ENCODE assay signal across 1 cellular context in the genomic region with DNA sequence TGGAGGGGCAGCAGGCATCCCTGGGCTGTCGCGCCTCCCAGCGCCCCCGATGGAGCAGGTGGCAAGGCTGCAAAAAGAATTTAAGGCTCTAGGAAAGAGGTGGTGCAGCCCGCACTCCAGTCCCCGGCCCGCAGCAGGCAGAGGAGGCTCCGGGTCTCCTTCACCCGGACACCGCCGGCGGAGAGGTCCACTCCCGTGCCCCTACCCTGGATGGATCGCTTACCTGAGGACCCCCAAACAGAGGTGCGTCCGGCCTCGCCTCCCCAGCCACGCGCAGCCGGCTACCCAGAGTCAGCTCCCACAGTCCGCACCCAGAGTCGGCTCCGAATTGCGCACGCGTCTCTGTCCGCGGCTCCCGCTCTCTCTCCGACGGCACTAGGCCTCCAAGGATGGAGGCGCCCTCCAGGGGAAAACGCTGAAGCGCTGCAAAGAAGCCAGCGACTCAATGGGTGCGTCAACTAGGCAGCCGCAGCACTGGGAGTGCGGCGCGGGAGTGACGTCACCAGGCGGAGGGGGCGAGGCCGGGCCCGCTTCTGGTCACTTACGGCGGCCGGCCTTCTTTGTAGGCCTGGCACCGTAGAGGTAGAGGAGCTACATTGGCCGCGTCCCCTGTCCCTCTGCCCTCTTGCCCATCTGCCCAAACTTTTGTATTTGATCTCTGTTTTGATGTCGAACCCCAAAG.
TF ChIP-seq lines count a peak whose summit lies in the region.

A gene with protein sequence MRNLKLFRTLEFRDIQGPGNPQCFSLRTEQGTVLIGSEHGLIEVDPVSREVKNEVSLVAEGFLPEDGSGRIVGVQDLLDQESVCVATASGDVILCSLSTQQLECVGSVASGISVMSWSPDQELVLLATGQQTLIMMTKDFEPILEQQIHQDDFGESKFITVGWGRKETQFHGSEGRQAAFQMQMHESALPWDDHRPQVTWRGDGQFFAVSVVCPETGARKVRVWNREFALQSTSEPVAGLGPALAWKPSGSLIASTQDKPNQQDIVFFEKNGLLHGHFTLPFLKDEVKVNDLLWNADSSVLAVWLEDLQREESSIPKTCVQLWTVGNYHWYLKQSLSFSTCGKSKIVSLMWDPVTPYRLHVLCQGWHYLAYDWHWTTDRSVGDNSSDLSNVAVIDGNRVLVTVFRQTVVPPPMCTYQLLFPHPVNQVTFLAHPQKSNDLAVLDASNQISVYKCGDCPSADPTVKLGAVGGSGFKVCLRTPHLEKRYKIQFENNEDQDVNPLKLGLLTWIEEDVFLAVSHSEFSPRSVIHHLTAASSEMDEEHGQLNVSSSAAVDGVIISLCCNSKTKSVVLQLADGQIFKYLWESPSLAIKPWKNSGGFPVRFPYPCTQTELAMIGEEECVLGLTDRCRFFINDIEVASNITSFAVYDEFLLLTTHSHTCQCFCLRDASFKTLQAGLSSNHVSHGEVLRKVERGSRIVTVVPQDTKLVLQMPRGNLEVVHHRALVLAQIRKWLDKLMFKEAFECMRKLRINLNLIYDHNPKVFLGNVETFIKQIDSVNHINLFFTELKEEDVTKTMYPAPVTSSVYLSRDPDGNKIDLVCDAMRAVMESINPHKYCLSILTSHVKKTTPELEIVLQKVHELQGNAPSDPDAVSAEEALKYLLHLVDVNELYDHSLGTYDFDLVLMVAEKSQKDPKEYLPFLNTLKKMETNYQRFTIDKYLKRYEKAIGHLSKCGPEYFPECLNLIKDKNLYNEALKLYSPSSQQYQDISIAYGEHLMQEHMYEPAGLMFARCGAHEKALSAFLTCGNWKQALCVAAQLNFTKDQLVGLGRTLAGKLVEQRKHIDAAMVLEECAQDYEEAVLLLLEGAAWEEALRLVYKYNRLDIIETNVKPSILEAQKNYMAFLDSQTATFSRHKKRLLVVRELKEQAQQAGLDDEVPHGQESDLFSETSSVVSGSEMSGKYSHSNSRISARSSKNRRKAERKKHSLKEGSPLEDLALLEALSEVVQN (N-terminal part only) (minus strand): TSS at position 484 of the 682 bp plus-strand sequence. CDS start 2,978 bp downstream, outside the sequence.

TF ChIP-seq in K562, 482 proteins besides CTCF, POLR2A, EP300 and RAD21 (continued from another document and continues in another):
- TF ChIP-seq, protein P1, sequence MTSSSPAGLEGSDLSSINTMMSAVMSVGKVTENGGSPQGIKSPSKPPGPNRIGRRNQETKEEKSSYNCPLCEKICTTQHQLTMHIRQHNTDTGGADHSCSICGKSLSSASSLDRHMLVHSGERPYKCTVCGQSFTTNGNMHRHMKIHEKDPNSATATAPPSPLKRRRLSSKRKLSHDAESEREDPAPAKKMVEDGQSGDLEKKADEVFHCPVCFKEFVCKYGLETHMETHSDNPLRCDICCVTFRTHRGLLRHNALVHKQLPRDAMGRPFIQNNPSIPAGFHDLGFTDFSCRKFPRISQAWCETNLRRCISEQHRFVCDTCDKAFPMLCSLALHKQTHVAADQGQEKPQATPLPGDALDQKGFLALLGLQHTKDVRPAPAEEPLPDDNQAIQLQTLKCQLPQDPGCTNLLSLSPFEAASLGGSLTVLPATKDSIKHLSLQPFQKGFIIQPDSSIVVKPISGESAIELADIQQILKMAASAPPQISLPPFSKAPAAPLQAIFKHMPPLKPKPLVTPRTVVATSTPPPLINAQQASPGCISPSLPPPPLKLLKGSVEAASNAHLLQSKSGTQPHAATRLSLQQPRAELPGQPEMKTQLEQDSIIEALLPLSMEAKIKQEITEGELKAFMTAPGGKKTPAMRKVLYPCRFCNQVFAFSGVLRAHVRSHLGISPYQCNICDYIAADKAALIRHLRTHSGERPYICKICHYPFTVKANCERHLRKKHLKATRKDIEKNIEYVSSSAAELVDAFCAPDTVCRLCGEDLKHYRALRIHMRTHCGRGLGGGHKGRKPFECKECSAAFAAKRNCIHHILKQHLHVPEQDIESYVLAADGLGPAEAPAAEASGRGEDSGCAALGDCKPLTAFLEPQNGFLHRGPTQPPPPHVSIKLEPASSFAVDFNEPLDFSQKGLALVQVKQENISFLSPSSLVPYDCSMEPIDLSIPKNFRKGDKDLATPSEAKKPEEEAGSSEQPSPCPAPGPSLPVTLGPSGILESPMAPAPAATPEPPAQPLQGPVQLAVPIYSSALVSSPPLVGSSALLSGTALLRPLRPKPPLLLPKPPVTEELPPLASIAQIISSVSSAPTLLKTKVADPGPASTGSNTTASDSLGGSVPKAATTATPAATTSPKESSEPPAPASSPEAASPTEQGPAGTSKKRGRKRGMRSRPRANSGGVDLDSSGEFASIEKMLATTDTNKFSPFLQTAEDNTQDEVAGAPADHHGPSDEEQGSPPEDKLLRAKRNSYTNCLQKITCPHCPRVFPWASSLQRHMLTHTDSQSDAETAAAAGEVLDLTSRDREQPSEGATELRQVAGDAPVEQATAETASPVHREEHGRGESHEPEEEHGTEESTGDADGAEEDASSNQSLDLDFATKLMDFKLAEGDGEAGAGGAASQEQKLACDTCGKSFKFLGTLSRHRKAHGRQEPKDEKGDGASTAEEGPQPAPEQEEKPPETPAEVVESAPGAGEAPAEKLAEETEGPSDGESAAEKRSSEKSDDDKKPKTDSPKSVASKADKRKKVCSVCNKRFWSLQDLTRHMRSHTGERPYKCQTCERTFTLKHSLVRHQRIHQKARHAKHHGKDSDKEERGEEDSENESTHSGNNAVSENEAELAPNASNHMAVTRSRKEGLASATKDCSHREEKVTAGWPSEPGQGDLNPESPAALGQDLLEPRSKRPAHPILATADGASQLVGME (CRISPR knock-in tag; IDR thresholded peaks at IDR 0.05): peak; percentile 91; the same call in 1 of the 2 replicates
- TF ChIP-seq, protein P2, sequence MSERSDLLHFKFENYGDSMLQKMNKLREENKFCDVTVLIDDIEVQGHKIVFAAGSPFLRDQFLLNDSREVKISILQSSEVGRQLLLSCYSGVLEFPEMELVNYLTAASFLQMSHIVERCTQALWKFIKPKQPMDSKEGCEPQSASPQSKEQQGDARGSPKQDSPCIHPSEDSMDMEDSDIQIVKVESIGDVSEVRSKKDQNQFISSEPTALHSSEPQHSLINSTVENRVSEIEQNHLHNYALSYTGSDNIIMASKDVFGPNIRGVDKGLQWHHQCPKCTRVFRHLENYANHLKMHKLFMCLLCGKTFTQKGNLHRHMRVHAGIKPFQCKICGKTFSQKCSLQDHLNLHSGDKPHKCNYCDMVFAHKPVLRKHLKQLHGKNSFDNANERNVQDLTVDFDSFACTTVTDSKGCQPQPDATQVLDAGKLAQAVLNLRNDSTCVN (CRISPR knock-in tag; IDR thresholded peaks at IDR 0.05): 0 out of 2 replicates have a peak, but pooled peaks have one; percentile 4
- TF ChIP-seq RNF2 (IDR thresholded peaks at IDR 0.05): peak; percentile 71; the same call in 1 of the 2 replicates
- peak in 1 of 2 experiments; percentile 61; a peak in 1 of 4 replicates for TF ChIP-seq CSDE1 (IDR thresholded peaks at IDR 0.05)
- peak; percentile 89 for TF ChIP-seq SETDB1 (IDR thresholded peaks at IDR 0.05; ENCODE audit: low read length)
- TF ChIP-seq, protein P3, sequence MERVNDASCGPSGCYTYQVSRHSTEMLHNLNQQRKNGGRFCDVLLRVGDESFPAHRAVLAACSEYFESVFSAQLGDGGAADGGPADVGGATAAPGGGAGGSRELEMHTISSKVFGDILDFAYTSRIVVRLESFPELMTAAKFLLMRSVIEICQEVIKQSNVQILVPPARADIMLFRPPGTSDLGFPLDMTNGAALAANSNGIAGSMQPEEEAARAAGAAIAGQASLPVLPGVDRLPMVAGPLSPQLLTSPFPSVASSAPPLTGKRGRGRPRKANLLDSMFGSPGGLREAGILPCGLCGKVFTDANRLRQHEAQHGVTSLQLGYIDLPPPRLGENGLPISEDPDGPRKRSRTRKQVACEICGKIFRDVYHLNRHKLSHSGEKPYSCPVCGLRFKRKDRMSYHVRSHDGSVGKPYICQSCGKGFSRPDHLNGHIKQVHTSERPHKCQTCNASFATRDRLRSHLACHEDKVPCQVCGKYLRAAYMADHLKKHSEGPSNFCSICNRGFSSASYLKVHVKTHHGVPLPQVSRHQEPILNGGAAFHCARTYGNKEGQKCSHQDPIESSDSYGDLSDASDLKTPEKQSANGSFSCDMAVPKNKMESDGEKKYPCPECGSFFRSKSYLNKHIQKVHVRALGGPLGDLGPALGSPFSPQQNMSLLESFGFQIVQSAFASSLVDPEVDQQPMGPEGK (CRISPR knock-in tag; IDR thresholded peaks at IDR 0.05; ENCODE audit: borderline replicate concordance): no peak
- TF ChIP-seq CTBP1 (IDR thresholded peaks at IDR 0.05; ENCODE audit: borderline replicate concordance): peak; percentile 94
- 0 out of 2 replicates have a peak, but pooled peaks have one; percentile 35 for TF ChIP-seq TAF7 (tag; IDR thresholded peaks at IDR 0.05)
- TF ChIP-seq NR2C2 (CRISPR knock-in tag; IDR thresholded peaks at IDR 0.05): 0 out of 2 replicates have a peak, but pooled peaks have one; percentile 28
- TF ChIP-seq NR2C2 (tag; IDR thresholded peaks at IDR 0.05): no peak
- TF ChIP-seq ZFX (CRISPR knock-in tag; IDR thresholded peaks at IDR 0.05): peak; percentile 91
- TF ChIP-seq C11orf30 (IDR thresholded peaks at IDR 0.05; ENCODE audit: low read depth): peak; percentile 90
- TF ChIP-seq ARID2 (IDR thresholded peaks at IDR 0.05): no peak
- peak; percentile 90 for TF ChIP-seq RBFOX2 (IDR thresholded peaks at IDR 0.05; ENCODE audit: low read depth, low read length)
- TF ChIP-seq CREM (IDR thresholded peaks at IDR 0.05; ENCODE audit: low read depth): peak; percentile 98
- peak; percentile 65; the same call in 1 of the 2 replicates for TF ChIP-seq ZNF24 (IDR thresholded peaks at IDR 0.05)
- TF ChIP-seq, protein P4, sequence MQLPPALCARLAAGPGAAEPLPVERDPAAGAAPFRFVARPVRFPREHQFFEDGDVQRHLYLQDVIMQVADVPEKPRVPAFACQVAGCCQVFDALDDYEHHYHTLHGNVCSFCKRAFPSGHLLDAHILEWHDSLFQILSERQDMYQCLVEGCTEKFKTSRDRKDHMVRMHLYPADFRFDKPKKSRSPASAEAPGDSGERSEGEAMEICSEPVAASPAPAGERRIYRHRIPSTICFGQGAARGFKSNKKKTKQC (CRISPR knock-in tag; IDR thresholded peaks at IDR 0.05): peak; percentile 36
- no peak for TF ChIP-seq ZNF707 (CRISPR knock-in tag; conservative IDR thresholded peaks at IDR 0.05)
- TF ChIP-seq, protein P5, sequence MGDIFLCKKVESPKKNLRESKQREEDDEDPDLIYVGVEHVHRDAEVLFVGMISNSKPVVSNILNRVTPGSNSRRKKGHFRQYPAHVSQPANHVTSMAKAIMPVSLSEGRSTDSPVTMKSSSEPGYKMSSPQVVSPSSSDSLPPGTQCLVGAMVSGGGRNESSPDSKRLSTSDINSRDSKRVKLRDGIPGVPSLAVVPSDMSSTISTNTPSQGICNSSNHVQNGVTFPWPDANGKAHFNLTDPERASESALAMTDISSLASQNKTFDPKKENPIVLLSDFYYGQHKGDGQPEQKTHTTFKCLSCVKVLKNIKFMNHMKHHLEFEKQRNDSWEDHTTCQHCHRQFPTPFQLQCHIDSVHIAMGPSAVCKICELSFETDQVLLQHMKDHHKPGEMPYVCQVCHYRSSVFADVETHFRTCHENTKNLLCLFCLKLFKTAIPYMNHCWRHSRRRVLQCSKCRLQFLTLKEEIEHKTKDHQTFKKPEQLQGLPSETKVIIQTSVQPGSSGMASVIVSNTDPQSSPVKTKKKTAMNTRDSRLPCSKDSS (IDR thresholded peaks at IDR 0.05; ENCODE audit: low read depth, partially characterized antibody): no peak
- TF ChIP-seq, protein P6, sequence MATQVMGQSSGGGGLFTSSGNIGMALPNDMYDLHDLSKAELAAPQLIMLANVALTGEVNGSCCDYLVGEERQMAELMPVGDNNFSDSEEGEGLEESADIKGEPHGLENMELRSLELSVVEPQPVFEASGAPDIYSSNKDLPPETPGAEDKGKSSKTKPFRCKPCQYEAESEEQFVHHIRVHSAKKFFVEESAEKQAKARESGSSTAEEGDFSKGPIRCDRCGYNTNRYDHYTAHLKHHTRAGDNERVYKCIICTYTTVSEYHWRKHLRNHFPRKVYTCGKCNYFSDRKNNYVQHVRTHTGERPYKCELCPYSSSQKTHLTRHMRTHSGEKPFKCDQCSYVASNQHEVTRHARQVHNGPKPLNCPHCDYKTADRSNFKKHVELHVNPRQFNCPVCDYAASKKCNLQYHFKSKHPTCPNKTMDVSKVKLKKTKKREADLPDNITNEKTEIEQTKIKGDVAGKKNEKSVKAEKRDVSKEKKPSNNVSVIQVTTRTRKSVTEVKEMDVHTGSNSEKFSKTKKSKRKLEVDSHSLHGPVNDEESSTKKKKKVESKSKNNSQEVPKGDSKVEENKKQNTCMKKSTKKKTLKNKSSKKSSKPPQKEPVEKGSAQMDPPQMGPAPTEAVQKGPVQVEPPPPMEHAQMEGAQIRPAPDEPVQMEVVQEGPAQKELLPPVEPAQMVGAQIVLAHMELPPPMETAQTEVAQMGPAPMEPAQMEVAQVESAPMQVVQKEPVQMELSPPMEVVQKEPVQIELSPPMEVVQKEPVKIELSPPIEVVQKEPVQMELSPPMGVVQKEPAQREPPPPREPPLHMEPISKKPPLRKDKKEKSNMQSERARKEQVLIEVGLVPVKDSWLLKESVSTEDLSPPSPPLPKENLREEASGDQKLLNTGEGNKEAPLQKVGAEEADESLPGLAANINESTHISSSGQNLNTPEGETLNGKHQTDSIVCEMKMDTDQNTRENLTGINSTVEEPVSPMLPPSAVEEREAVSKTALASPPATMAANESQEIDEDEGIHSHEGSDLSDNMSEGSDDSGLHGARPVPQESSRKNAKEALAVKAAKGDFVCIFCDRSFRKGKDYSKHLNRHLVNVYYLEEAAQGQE (CRISPR knock-in tag; IDR thresholded peaks at IDR 0.05; ENCODE audit: low read depth): peak; percentile 50; the same call in 1 of the 2 replicates
- TF ChIP-seq, protein P7, sequence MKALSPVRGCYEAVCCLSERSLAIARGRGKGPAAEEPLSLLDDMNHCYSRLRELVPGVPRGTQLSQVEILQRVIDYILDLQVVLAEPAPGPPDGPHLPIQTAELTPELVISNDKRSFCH (CRISPR knock-in tag; IDR thresholded peaks at IDR 0.05): no peak
- TF ChIP-seq, protein P7 (tag; IDR thresholded peaks at IDR 0.05): peak; percentile 39; the same call in 1 of the 2 replicates
- no peak for TF ChIP-seq TEAD2 (tag; IDR thresholded peaks at IDR 0.05)
- TF ChIP-seq, protein P8, sequence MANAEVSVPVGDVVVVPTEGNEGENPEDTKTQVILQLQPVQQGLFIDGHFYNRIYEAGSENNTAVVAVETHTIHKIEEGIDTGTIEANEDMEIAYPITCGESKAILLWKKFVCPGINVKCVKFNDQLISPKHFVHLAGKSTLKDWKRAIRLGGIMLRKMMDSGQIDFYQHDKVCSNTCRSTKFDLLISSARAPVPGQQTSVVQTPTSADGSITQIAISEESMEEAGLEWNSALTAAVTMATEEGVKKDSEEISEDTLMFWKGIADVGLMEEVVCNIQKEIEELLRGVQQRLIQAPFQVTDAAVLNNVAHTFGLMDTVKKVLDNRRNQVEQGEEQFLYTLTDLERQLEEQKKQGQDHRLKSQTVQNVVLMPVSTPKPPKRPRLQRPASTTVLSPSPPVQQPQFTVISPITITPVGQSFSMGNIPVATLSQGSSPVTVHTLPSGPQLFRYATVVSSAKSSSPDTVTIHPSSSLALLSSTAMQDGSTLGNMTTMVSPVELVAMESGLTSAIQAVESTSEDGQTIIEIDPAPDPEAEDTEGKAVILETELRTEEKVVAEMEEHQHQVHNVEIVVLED (CRISPR knock-in tag; IDR thresholded peaks at IDR 0.05): peak; percentile 71
- no peak for TF ChIP-seq RBM34 (IDR thresholded peaks at IDR 0.05; ENCODE audit: borderline replicate concordance, insufficient read depth, low read length)
- TF ChIP-seq, protein P9, sequence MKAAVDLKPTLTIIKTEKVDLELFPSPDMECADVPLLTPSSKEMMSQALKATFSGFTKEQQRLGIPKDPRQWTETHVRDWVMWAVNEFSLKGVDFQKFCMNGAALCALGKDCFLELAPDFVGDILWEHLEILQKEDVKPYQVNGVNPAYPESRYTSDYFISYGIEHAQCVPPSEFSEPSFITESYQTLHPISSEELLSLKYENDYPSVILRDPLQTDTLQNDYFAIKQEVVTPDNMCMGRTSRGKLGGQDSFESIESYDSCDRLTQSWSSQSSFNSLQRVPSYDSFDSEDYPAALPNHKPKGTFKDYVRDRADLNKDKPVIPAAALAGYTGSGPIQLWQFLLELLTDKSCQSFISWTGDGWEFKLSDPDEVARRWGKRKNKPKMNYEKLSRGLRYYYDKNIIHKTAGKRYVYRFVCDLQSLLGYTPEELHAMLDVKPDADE (conservative IDR thresholded peaks at IDR 0.05; ENCODE audit: control insufficient read depth, low read depth, low read length): peak; percentile 54; the same call in 1 of the 2 replicates
